2 cellular contexts compared by ENCODE assay signal in the genomic region with DNA sequence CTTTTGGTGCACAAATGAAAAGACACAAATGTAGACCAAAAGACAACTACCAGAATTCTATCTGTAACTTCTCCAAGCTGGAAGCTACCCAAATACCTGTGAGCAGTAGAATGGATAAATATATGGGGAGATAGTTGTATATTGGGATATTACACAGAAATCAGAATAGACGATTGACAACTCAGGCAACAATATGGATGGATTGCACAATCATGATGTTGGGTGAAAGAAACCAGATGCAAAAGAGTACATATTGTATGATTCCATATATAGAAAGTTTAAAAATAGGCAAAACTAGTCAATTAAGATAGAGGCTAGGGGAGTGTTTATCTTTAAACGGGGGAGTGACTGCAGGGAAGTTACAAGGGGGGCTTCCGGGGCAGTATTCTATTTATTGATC.
TF ChIP-seq lines count a peak whose summit lies in the region.

No MANE protein-coding gene starts in this region.

TF ChIP-seq in IMR-90, 13 proteins besides CTCF, POLR2A, EP300 and RAD21:
- no peak for TF ChIP-seq SMC3 (IDR thresholded peaks at IDR 0.05; ENCODE audit: low read depth, low read length)
- peak; percentile 73 for TF ChIP-seq CEBPB (IDR thresholded peaks at IDR 0.05; ENCODE audit: low read depth, low read length)
TF ChIP-seq in IMR-90: peak in this region for 1.

TF ChIP-seq in K562, 482 proteins besides CTCF, POLR2A, EP300 and RAD21:
- TF ChIP-seq MEF2D (tag; conservative IDR thresholded peaks at IDR 0.05; ENCODE audit: low read depth) (0 out of 2 replicates have a peak, but pooled peaks have one; percentile 23), KDM1A (IDR thresholded peaks at IDR 0.05) (no peak), CEBPG (CRISPR knock-in tag; IDR thresholded peaks at IDR 0.05) (no peak), CEBPG (tag; conservative IDR thresholded peaks at IDR 0.05 in 1 of 2, IDR thresholded peaks at IDR 0.05 in 1 of 2) (peak; percentile 67 to 89), CEBPB (tag; IDR thresholded peaks at IDR 0.05) (peak; percentile 81)
